ENCODE assay signal across 8 cellular contexts in genomic region chr1:119675349-119676343, GRCh38. TPM values are rescaled to one million over a fixed set of nuclear protein-coding genes. Genes with fewer than 3 reads are reported as not detected.
DNase-seq lines count a peak whose midpoint lies in the region; ATAC-seq, FAIRE-seq and TF ChIP-seq lines count a peak whose summit lies in the region.

No MANE protein-coding gene starts in this region.

- H4K20me1 ChIP-seq in H1 (replicated peaks in 1 of 2; ENCODE audit: control insufficient read depth in 1 of 2, insufficient read depth in 2 of 2, low read length in 2 of 2) = no peaks in the 10 kb centered on the region

- TF ChIP-seq CTCF in HL-60 (IDR thresholded peaks at IDR 0.05; ENCODE audit: insufficient read depth, low read length) = peak; percentile 70
- peak; percentile 36 to 71 (median 48) for TF ChIP-seq CTCF in H1 (IDR thresholded peaks at IDR 0.05; ENCODE audit: control extremely low read depth in 1 of 3, insufficient read depth in 1 of 3, low read depth in 1 of 3, low read length in 3 of 3)

- H2BK12ac ChIP-seq in H1 (ENCODE audit: low read depth, low read length) = no peak overlapping the region

- H2BK20ac ChIP-seq in H1 (ENCODE audit: low read length) = no peak overlapping the region; the same call in 1 of the 2 replicates

- no peak overlapping the region for H3K23ac ChIP-seq in H1 (ENCODE audit: insufficient read length)
- H3K23ac ChIP-seq in mesendoderm (ENCODE audit: low read length) = no peak overlapping the region

- H4K91ac ChIP-seq in H1 (replicated peaks; ENCODE audit: insufficient read length, low read length) = no peak overlapping the region

- no peaks in the 10 kb centered on the region; the same call in 1 of the 2 replicates for H3K23me2 ChIP-seq in H1 (ENCODE audit: low read depth, low read length)

- peak; percentile 93 for FAIRE-seq in GM12892 (lab: Jason Lieb, UNC)
- peak; percentile 82 for FAIRE-seq in H1 (lab: Jason Lieb, UNC)

- H3K27ac ChIP-seq in HL-60 (replicated peaks) = no peak overlapping the region
- H3K27ac ChIP-seq in H1 (ENCODE audit: low read depth, low read length) = no peak overlapping the region
- peak overlapping the region; percentile 11 for H3K27ac ChIP-seq in mesendoderm (ENCODE audit: low read depth, low read length)

- no peak overlapping the region for H3K14ac ChIP-seq in H1 (ENCODE audit: insufficient read length)

- H3K79me1 ChIP-seq in H1 (ENCODE audit: low read depth, low read length) (no peaks in the 10 kb centered on the region), mesendoderm (ENCODE audit: low read length) (no peaks in the 10 kb centered on the region)

- H3K9ac ChIP-seq in H1 (replicated peaks in 1 of 4; ENCODE audit: extremely low read depth in 1 of 4, low read depth in 3 of 4, low read length in 3 of 4) (no peak overlapping the region), mesendoderm (ENCODE audit: low read length) (peak overlapping the region; percentile 47)

- H2BK15ac ChIP-seq in H1 (ENCODE audit: low read length) = no peak overlapping the region
- no peak overlapping the region for H2BK15ac ChIP-seq in mesendoderm (replicated peaks; ENCODE audit: low read depth)

- TF ChIP-seq RAD21 in H1 (IDR thresholded peaks at IDR 0.05 in 1 of 2, conservative IDR thresholded peaks at IDR 0.05 in 1 of 2; ENCODE audit: low read depth in 2 of 2, low read length in 2 of 2) = peak; percentile 44 to 54

- no peak for TF ChIP-seq EP300 in H1 (IDR thresholded peaks at IDR 0.05; ENCODE audit: borderline replicate concordance in 1 of 2, low read depth in 2 of 2, low read length in 2 of 2)

- CTCF ChIA-PET in H1 (lab: Charles Lee; ENCODE audit: partially characterized antibody) = interaction anchor here (0.7 to 10.4 kb wide), 34 partner anchors 9 to 195 kb away, joined by 3 to 141 read pairs (median 5); partner anchors contain the start of genes PHGDH and ZNF697

- H3K4me3 ChIP-seq in HL-60 (replicated peaks; ENCODE audit: insufficient read depth, low read length) = peak overlapping the region; percentile 10
- H3K4me3 ChIP-seq in H1 (ENCODE audit: extremely low read depth in 1 of 4, insufficient read depth in 2 of 4, low read depth in 3 of 4, low read length in 4 of 4) = peak overlapping the region; percentile 27 to 55 (median 34); a peak in 5 of 8 replicates
- no peak overlapping the region for H3K4me3 ChIP-seq in mesendoderm (ENCODE audit: low read length)

- H3K36me3 ChIP-seq in H1 (ENCODE audit: control insufficient read depth in 2 of 4, insufficient read depth in 4 of 4, low read length in 3 of 4) (no peaks in the 10 kb centered on the region), mesendoderm (ENCODE audit: control insufficient read depth, insufficient read depth, low read length) (no peaks in the 10 kb centered on the region)

- H3K4ac ChIP-seq in H1 (replicated peaks; ENCODE audit: insufficient read length, low read depth, low read length) = peak overlapping the region; percentile 23
- H3K4ac ChIP-seq in mesendoderm (ENCODE audit: low read depth, low read length) = no peak overlapping the region

- H3K4me1 ChIP-seq in H1 (replicated peaks in 1 of 4; ENCODE audit: control insufficient read depth in 3 of 4, insufficient read depth in 4 of 4, low read length in 3 of 4) (peaks cover 5 to 17% (median 12%) of the 10 kb centered on the region in 4 experiments; a peak in 6 of 7 replicates), mesendoderm (ENCODE audit: control insufficient read depth, low read depth, low read length) (peaks cover 15% of the 10 kb centered on the region)

- H2BK120ac ChIP-seq in H1 (replicated peaks; ENCODE audit: low read depth, low read length) (peak overlapping the region; percentile 11), mesendoderm (ENCODE audit: low read depth, low read length) (no peak overlapping the region)

- H4K5ac ChIP-seq in H1 (ENCODE audit: insufficient read length, low read depth, low read length) (no peak overlapping the region), mesendoderm (ENCODE audit: low read length) (no peak overlapping the region)

- H2AFZ ChIP-seq in H1 (ENCODE audit: low read length) = peak overlapping the region; percentile 52; the same call in 1 of the 2 replicates

- no peaks in the 10 kb centered on the region for H3K9me3 ChIP-seq in H1 (ENCODE audit: insufficient read depth in 2 of 2, low read depth in 1 of 2, low read length in 1 of 2)

- H4K8ac ChIP-seq in H1 (ENCODE audit: extremely low read depth, insufficient read depth, low read length) (no peak overlapping the region), mesendoderm (ENCODE audit: low read depth, low read length) (no peak overlapping the region)

- WGBS in H1 (ENCODE audit: extremely low coverage in 1 of 2, insufficient coverage in 1 of 2, insufficient read length in 1 of 2, insufficient replicate concordance in 2 of 2, low coverage in 1 of 2, low lambda C conversion rate in 2 of 2, missing lambda C conversion rate in 1 of 2), 2 experiments = 32% methylated on average over 15 of the region's 16 CpGs; no CpG with 5 or more reads in 1 of the 2 experiments
- WGBS in mesendoderm (ENCODE audit: extremely low coverage, insufficient coverage, low lambda C conversion rate) = no CpG with 5 or more reads among the region's 16 CpGs

- H3K79me2 ChIP-seq in H1 (ENCODE audit: control insufficient read depth in 1 of 2, insufficient read depth in 2 of 2, low read length in 2 of 2) (no peaks in the 10 kb centered on the region), mesendoderm (ENCODE audit: control insufficient read depth, insufficient read depth, low read length) (no peaks in the 10 kb centered on the region)

- H2BK5ac ChIP-seq in H1 (ENCODE audit: low read depth, low read length) (peak overlapping the region; percentile 53; the same call in 1 of the 2 replicates), mesendoderm (ENCODE audit: low read length) (no peak overlapping the region)

- no peaks in the 10 kb centered on the region for H3K27me3 ChIP-seq in HL-60 (ENCODE audit: insufficient read depth, poor library complexity, severe bottlenecking)
- H3K27me3 ChIP-seq in H1 (replicated peaks in 1 of 4; ENCODE audit: control insufficient read depth in 3 of 4, extremely low read depth in 1 of 4, insufficient read depth in 3 of 4, low read length in 3 of 4) = no peaks in the 10 kb centered on the region
- no peaks in the 10 kb centered on the region for H3K27me3 ChIP-seq in mesendoderm (ENCODE audit: insufficient read depth, low read length, poor library complexity)

- no peak for TF ChIP-seq POLR2A in GM12892 (IDR thresholded peaks at IDR 0.05; ENCODE audit: low read depth, low read length)
- peak in 1 of 2 experiments; percentile 29; a peak in 1 of 3 replicates for TF ChIP-seq POLR2A in H1 (IDR thresholded peaks at IDR 0.05; ENCODE audit: control extremely low read depth in 1 of 2, low read depth in 2 of 2, low read length in 2 of 2)

- DNase-seq in GM12892 (ENCODE audit: insufficient read length) = peak; percentile 36
- peak; percentile 36 to 74 for DNase-seq in HL-60 (ENCODE audit: low read depth in 1 of 2, low spot score in 1 of 2)
- peak; percentile 93 for DNase-seq in NCI-H82 treated with DMSO at 0.1 percent for 48 hours (lab: John Stamatoyannopoulos, UW; ENCODE audit: unreplicated experiment)
- DNase-seq in activated CD8-positive, alpha-beta memory T cell treated with anti-CD3 and anti-CD28 coated beads for 1 hour (ENCODE audit: extremely low read depth in 1 of 2, low read depth in 1 of 2) = peak; percentile 22 to 35
- peak in 1 of 2 experiments; percentile 87 for DNase-seq in H1 (ENCODE audit: low read depth in 1 of 2, low spot score in 2 of 2)
- peak; percentile 98 for DNase-seq in mesendoderm
- DNase-seq in stimulated activated CD8-positive, alpha-beta memory T cell treated with anti-CD3 and anti-CD28 coated beads, Interleukin-15, amount 100 ng/mL, for 24 hours (ENCODE audit: low read depth) = peak; percentile 26

- POLR2A ChIA-PET in H1 (lab: Charles Lee; ENCODE audit: partially characterized antibody) = interaction anchor here (0.7 to 10.2 kb wide), 15 partner anchors 8 to 69 kb away, joined by 3 to 167 read pairs (median 5); partner anchors contain the start of genes PHGDH and ZNF697

- H3K4me2 ChIP-seq in H1 (ENCODE audit: insufficient read depth in 1 of 2, low read depth in 2 of 2, low read length in 2 of 2) (peak overlapping the region in 1 of 2 experiments; percentile 54; a peak in 3 of 4 replicates), mesendoderm (ENCODE audit: low read length) (peak overlapping the region; percentile 59)

- no peak overlapping the region for H3K18ac ChIP-seq in H1 (ENCODE audit: extremely low read depth, low read length)
- peak overlapping the region; percentile 90 for H3K18ac ChIP-seq in mesendoderm (ENCODE audit: low read length)

- no peak for ATAC-seq in HG02623 (IDR thresholded peaks at IDR 0.05; ENCODE audit: unreplicated experiment)

- H2AK5ac ChIP-seq in H1 (ENCODE audit: low read depth, low read length) (no peak overlapping the region), mesendoderm (ENCODE audit: low read length) (no peak overlapping the region)

- H3K56ac ChIP-seq in H1 (replicated peaks; ENCODE audit: insufficient read length, low read depth, low read length) = no peak overlapping the region
- H3K56ac ChIP-seq in mesendoderm (ENCODE audit: low read length) = peak overlapping the region; percentile 74

RNA-seq across cellular contexts. Expression of gene ZNF697, which starts 27.6 kb away (rescaled TPM):
- polyA plus RNA-seq in GM12892 (2012; ENCODE audit: missing spikeins) = 0.78 TPM
- 17.9 and 18.3 TPM in 2 replicates for total RNA-seq in H1 (2021; fragmentation: NEBNext Ultra II Directional; extraction: Animal tissue kit (Norgen Biotek cat#: 25700))
- polyA plus RNA-seq in H1 (2011; rRNA removed) = 5.6 and 6.4 TPM in 2 replicates
- polyA plus RNA-seq in H1 (2011; cell fraction: cytosol; rRNA removed) = 7.0 TPM
- 5.8 TPM for polyA plus RNA-seq in H1 (2011; cell fraction: nucleus; rRNA removed)
- polyA plus RNA-seq in H1 (2012, experiment 1 of 2) = 6.1 to 9.7 TPM (median 7.1 TPM) in 4 replicates
- polyA plus RNA-seq in H1 (2012, experiment 2 of 2) = 1.8 TPM
- 7.0 TPM for polyA plus RNA-seq in H1 (2013, experiment 1 of 2)
- polyA plus RNA-seq in H1 (2013, experiment 2 of 2) = 7.3 TPM
- polyA minus RNA-seq in H1 (2011; rRNA and poly(A)+ RNA removed) = 9.1 and 10.0 TPM in 2 replicates
- polyA minus RNA-seq in H1 (2011; cell fraction: cytosol; rRNA and poly(A)+ RNA removed) = 13.1 TPM
- polyA minus RNA-seq in H1 (2011; cell fraction: nucleus; rRNA and poly(A)+ RNA removed) = 15.7 TPM
- 18.1 TPM for polyA plus RNA-seq in mesendoderm (2013, experiment 1 of 2)
- polyA plus RNA-seq in mesendoderm (2013, experiment 2 of 2) = 18.1 TPM

RNA-seq across cellular contexts. Expression of gene PHGDH, which starts 36.1 kb away (rescaled TPM):
- 17.4 TPM for polyA plus RNA-seq in GM12892 (2012; ENCODE audit: missing spikeins)
- 674 and 687 TPM in 2 replicates for total RNA-seq in H1 (2021; fragmentation: NEBNext Ultra II Directional; extraction: Animal tissue kit (Norgen Biotek cat#: 25700))
- 358 and 537 TPM in 2 replicates for polyA plus RNA-seq in H1 (2011; rRNA removed)
- 435 TPM for polyA plus RNA-seq in H1 (2011; cell fraction: cytosol; rRNA removed)
- 524 TPM for polyA plus RNA-seq in H1 (2011; cell fraction: nucleus; rRNA removed)
- 723 to 793 TPM (median 760 TPM) in 4 replicates for polyA plus RNA-seq in H1 (2012, experiment 1 of 2)
- polyA plus RNA-seq in H1 (2012, experiment 2 of 2) = 849 TPM
- polyA plus RNA-seq in H1 (2013, experiment 1 of 2) = 237 TPM
- polyA plus RNA-seq in H1 (2013, experiment 2 of 2) = 221 TPM
- polyA minus RNA-seq in H1 (2011; rRNA and poly(A)+ RNA removed) = 445 and 464 TPM in 2 replicates
- 207 TPM for polyA minus RNA-seq in H1 (2011; cell fraction: cytosol; rRNA and poly(A)+ RNA removed)
- 241 TPM for polyA minus RNA-seq in H1 (2011; cell fraction: nucleus; rRNA and poly(A)+ RNA removed)
- polyA plus RNA-seq in mesendoderm (2013, experiment 1 of 2) = 198 TPM
- 198 TPM for polyA plus RNA-seq in mesendoderm (2013, experiment 2 of 2)
